Comparison of ENCODE assay signal across 18 cellular contexts in the genomic region with DNA sequence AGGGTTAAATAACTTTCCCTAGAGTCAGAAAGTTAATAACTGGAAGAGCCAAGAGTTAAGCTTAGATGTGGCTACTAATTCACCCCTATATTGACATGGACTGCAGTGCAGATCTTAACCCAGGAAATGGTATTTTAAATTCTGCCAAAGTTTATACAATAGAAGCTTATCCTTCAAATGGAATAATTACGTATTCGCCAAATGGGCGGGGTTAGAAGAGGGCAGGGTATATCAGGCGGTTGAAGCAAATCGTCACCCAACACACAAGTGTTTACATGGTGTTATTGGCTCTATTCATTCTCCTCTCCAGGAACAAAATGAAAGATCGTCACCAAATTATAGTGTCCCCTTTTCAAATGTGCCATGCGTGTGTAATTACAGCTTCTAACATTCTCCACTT.
DNase-seq lines count a peak whose midpoint lies in the region; ATAC-seq and TF ChIP-seq lines count a peak whose summit lies in the region.
"Had no signal": no experiment of that assay in that cellular context is flagged by ENCODE, and none has a peak within 500 bp of the region (broad histone marks: within the 10 kb centered on the region; RNA-seq: fewer than 3 reads in every experiment).

No MANE protein-coding gene starts in this region.

- H3K4me1 ChIP-seq in colonic mucosa (peaks cover 9% of the 10 kb centered on the region), mammary epithelial cell (ENCODE audit: insufficient read depth, low read length) (no peaks in the 10 kb centered on the region)
- H3K4me1 ChIP-seq: A549 had no signal

- no peak for DNase-seq in activated naive CD8-positive, alpha-beta T cell treated with anti-CD3 and anti-CD28 coated beads for 36 hours
- peak; percentile 62 for DNase-seq in NCI-H2227 (lab: John Stamatoyannopoulos, UW; ENCODE audit: unreplicated experiment)
- no peak for DNase-seq in activated B cell treated with CpG ODN at 0.5 μM for 24 hours
- no peak for DNase-seq in mesenteric fat pad (ENCODE audit: low spot score)
- DNase-seq in activated T-cell treated with anti-CD3 and anti-CD28 coated beads, Interleukin-2, amount 50 U/mL, for 72 hours: no peak
- no peak for DNase-seq in colonic mucosa
- DNase-seq in mammary epithelial cell: no peak
- DNase-seq: DMS79, GOT3, NCI-H1417 treated with DMSO at 0.1 percent for 48 hours, NCI-H2107, NCI-H446 treated with DMSO at 0.1 percent for 48 hours, NCI-H82 had no signal

- TF ChIP-seq CTCF in activated B cell treated with CpG ODN at 0.5 μM for 24 hours (IDR thresholded peaks at IDR 0.05): no peak
- TF ChIP-seq CTCF in colonic mucosa (IDR thresholded peaks at IDR 0.05): no peak
- no peak for TF ChIP-seq CTCF in mammary epithelial cell (conservative IDR thresholded peaks at IDR 0.05 in 1 of 2, IDR thresholded peaks at IDR 0.05 in 1 of 2; ENCODE audit: extremely low read depth in 1 of 2, insufficient read depth in 1 of 2, low read depth in 1 of 2, low read length in 2 of 2)

- H3K27ac Mint-ChIP-seq in activated naive CD8-positive, alpha-beta T cell: peak overlapping the region; percentile 81
- H3K27ac Mint-ChIP-seq in activated naive CD8-positive, alpha-beta T cell treated with anti-CD3 and anti-CD28 coated beads for 36 hours: no peak overlapping the region
- H3K27ac Mint-ChIP-seq in activated B cell treated with CpG ODN at 0.5 μM for 24 hours: peak overlapping the region; percentile 72
- H3K27ac Mint-ChIP-seq in activated T-cell treated with anti-CD3 and anti-CD28 coated beads, Interleukin-2, amount 50 U/mL, for 72 hours: no peak overlapping the region

- no peak overlapping the region for H2AFZ ChIP-seq in mammary epithelial cell (ENCODE audit: low read depth, low read length)

- no peak overlapping the region for H3K4me2 ChIP-seq in mammary epithelial cell (ENCODE audit: insufficient read depth, low read depth, low read length)
- H3K4me2 ChIP-seq: A549 had no signal

- no peak overlapping the region for H3K27ac ChIP-seq in colonic mucosa
- H3K27ac ChIP-seq in mammary epithelial cell (ENCODE audit: insufficient read depth, low read depth, low read length): no peak overlapping the region
- H3K27ac ChIP-seq: A549, C4-2B, HL-60, SJSA1 had no signal

- dilution Hi-C loops in mammary epithelial cell (cut with HindIII; ENCODE audit: low sequenced_read_pairs): loop anchor here (10.0 kb wide), 1 partner anchor 214 kb away; no protein-coding TSS in a partner anchor

- H3K9me3 ChIP-seq in colonic mucosa (no peaks in the 10 kb centered on the region), mammary epithelial cell (replicated peaks; ENCODE audit: insufficient read depth, low read length) (no peaks in the 10 kb centered on the region)
- H3K9me3 ChIP-seq: A549, SJSA1 had no signal

- no peaks in the 10 kb centered on the region for H3K27me3 Mint-ChIP-seq in activated naive CD8-positive, alpha-beta T cell
- H3K27me3 Mint-ChIP-seq in activated naive CD8-positive, alpha-beta T cell treated with anti-CD3 and anti-CD28 coated beads for 36 hours: no peaks in the 10 kb centered on the region
- no peaks in the 10 kb centered on the region for H3K27me3 Mint-ChIP-seq in activated B cell treated with CpG ODN at 0.5 μM for 24 hours
- H3K27me3 Mint-ChIP-seq in activated T-cell treated with anti-CD3 and anti-CD28 coated beads, Interleukin-2, amount 50 U/mL, for 72 hours (ENCODE audit: low read depth): no peaks in the 10 kb centered on the region

- CTCF ChIA-PET in activated B cell treated with CpG ODN at 0.5 μM for 24 hours (lab: Charles Lee): interaction anchor here (1.5 to 3.0 kb wide), 2 partner anchors 18 to 216 kb away, joined by 4 to 11 read pairs; no protein-coding TSS in a partner anchor
- CTCF ChIA-PET in mammary epithelial cell (lab: Charles Lee; ENCODE audit: low non-redundant PET): no interaction called here

- no peaks in the 10 kb centered on the region for H4K20me1 ChIP-seq in mammary epithelial cell (ENCODE audit: insufficient read depth, low read length)

- no peaks in the 10 kb centered on the region for H3K27me3 ChIP-seq in colonic mucosa
- no peaks in the 10 kb centered on the region for H3K27me3 ChIP-seq in mammary epithelial cell (ENCODE audit: insufficient read depth, low read length)
- H3K27me3 ChIP-seq: SJSA1 had no signal

- H3K36me3 ChIP-seq in colonic mucosa (no peaks in the 10 kb centered on the region), mammary epithelial cell (ENCODE audit: insufficient read depth, low read length) (no peaks in the 10 kb centered on the region)
- H3K36me3 ChIP-seq: SJSA1 had no signal

- H3K4me3 ChIP-seq in colonic mucosa (no peak overlapping the region), mammary epithelial cell (replicated peaks in 1 of 3; ENCODE audit: insufficient read depth in 1 of 3, low read depth in 2 of 3, low read length in 3 of 3) (no peak overlapping the region)
- H3K4me3 ChIP-seq: A549, SJSA1 had no signal

- H3K9me3 Mint-ChIP-seq in activated naive CD8-positive, alpha-beta T cell (ENCODE audit: low read depth): no peaks in the 10 kb centered on the region
- no peaks in the 10 kb centered on the region for H3K9me3 Mint-ChIP-seq in activated naive CD8-positive, alpha-beta T cell treated with anti-CD3 and anti-CD28 coated beads for 36 hours
- peaks cover 5% of the 10 kb centered on the region for H3K9me3 Mint-ChIP-seq in activated B cell treated with CpG ODN at 0.5 μM for 24 hours
- no peaks in the 10 kb centered on the region for H3K9me3 Mint-ChIP-seq in activated T-cell treated with anti-CD3 and anti-CD28 coated beads, Interleukin-2, amount 50 U/mL, for 72 hours

- no peaks in the 10 kb centered on the region for H3K79me2 ChIP-seq in mammary epithelial cell (ENCODE audit: insufficient read depth, low read length)

- POLR2A ChIA-PET in activated B cell treated with CpG ODN at 0.5 μM for 24 hours (lab: Charles Lee): interaction anchor here (0.5 kb wide), 1 partner anchor 103 kb away, joined by 4 read pairs; no protein-coding TSS in a partner anchor

- intact Hi-C loops in activated B cell treated with CpG ODN at 0.5 μM for 24 hours (cut with micrococcal nuclease): no loop called here
- intact Hi-C loops in colonic mucosa (cut with DNase I): no loop called here
- intact Hi-C loops in mammary epithelial cell (cut with micrococcal nuclease): no loop called here

- H3K4me3 Mint-ChIP-seq in activated naive CD8-positive, alpha-beta T cell: no peak overlapping the region
- H3K4me3 Mint-ChIP-seq in activated naive CD8-positive, alpha-beta T cell treated with anti-CD3 and anti-CD28 coated beads for 36 hours: no peak overlapping the region
- H3K4me3 Mint-ChIP-seq in activated B cell treated with CpG ODN at 0.5 μM for 24 hours: no peak overlapping the region
- no peak overlapping the region for H3K4me3 Mint-ChIP-seq in activated T-cell treated with anti-CD3 and anti-CD28 coated beads, Interleukin-2, amount 50 U/mL, for 72 hours

- H3K4me1 Mint-ChIP-seq in activated naive CD8-positive, alpha-beta T cell (ENCODE audit: low read depth): peaks cover 50% of the 10 kb centered on the region
- H3K4me1 Mint-ChIP-seq in activated naive CD8-positive, alpha-beta T cell treated with anti-CD3 and anti-CD28 coated beads for 36 hours: peaks cover 44% of the 10 kb centered on the region
- H3K4me1 Mint-ChIP-seq in activated B cell treated with CpG ODN at 0.5 μM for 24 hours: peaks cover 86% of the 10 kb centered on the region
- peaks cover 55% of the 10 kb centered on the region for H3K4me1 Mint-ChIP-seq in activated T-cell treated with anti-CD3 and anti-CD28 coated beads, Interleukin-2, amount 50 U/mL, for 72 hours (ENCODE audit: low read depth)

- WGBS in mammary epithelial cell (ENCODE audit: low coverage, missing lambda C conversion rate): 65% methylated on average over 7 of the region's 7 CpGs

- H3K9ac ChIP-seq in colonic mucosa (ENCODE audit: low read depth in 2 of 2, low read length in 2 of 2) (no peak overlapping the region), mammary epithelial cell (ENCODE audit: insufficient read depth, low read length) (no peak overlapping the region)

- in situ Hi-C loops in mammary epithelial cell (cut with MboI; ENCODE audit: low sequenced_read_pairs in 2 of 2): no loop called here

- ATAC-seq in activated B cell treated with CpG ODN at 0.5 μM for 24 hours (ENCODE audit: low read depth): no peak
- no peak for ATAC-seq in activated T-cell treated with anti-CD3 and anti-CD28 coated beads, Interleukin-2, amount 50 U/mL, for 72 hours (replicated peaks in 1 of 2)
- ATAC-seq: A549 had no signal

- peaks cover 5% of the 10 kb centered on the region for H3K36me3 Mint-ChIP-seq in activated naive CD8-positive, alpha-beta T cell
- peaks cover 9% of the 10 kb centered on the region for H3K36me3 Mint-ChIP-seq in activated naive CD8-positive, alpha-beta T cell treated with anti-CD3 and anti-CD28 coated beads for 36 hours
- peaks cover 11% of the 10 kb centered on the region for H3K36me3 Mint-ChIP-seq in activated B cell treated with CpG ODN at 0.5 μM for 24 hours (ENCODE audit: low read depth)
- H3K36me3 Mint-ChIP-seq in activated T-cell treated with anti-CD3 and anti-CD28 coated beads, Interleukin-2, amount 50 U/mL, for 72 hours (ENCODE audit: insufficient read depth in 2 of 2): peaks cover 0 to 3% of the 10 kb centered on the region in 2 donors

- BruUV-seq in mammary epithelial cell (replicated peaks; lab: Mats Ljungman, UMichigan): no TSS peak

Comparison
In these comparisons a context has a peak if more than half of its experiments do, and no peak if none do; other contexts are left out.
1. H3K27ac Mint-ChIP-seq: peak in activated naive CD8-positive, alpha-beta T cell (single experiment) and activated B cell treated with CpG ODN at 0.5 μM for 24 hours (single experiment); none in activated naive CD8-positive, alpha-beta T cell treated with anti-CD3 and anti-CD28 coated beads for 36 hours (single experiment) and activated T-cell treated with anti-CD3 and anti-CD28 coated beads, Interleukin-2, amount 50 U/mL, for 72 hours (single experiment).